Comparison of ENCODE assay signal across 11 cellular contexts in the genomic region with DNA sequence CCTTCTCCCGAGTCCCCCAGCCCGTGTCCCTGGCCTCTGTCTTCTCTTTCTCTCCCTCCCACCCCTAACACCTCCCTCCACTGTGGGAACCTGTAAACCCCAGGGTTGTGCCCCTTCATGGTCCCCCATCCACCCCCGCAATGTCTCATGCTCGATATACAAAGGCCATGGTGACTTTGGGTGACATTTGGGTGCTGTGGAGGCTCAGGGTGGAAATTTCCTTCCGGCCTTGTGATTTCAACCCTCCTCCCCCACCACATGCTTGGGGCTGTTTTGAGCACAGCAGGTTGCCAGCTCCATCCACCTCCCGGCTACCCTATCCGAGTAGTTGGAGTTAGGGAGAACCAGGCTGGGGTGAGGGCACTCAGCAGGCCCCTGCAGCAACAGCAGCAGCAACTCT. TPM values are rescaled to one million over a fixed set of nuclear protein-coding genes. Genes with fewer than 3 reads are reported as not detected.
A peak's percentile ranks its signal among the peaks of the same experiment; 100 is the strongest.
DNase-seq lines count a peak whose midpoint lies in the region; ATAC-seq and TF ChIP-seq lines count a peak whose summit lies in the region.
"Had no signal": no experiment of that assay in that cellular context is flagged by ENCODE, and none has a peak within 500 bp of the region (broad histone marks: within the 10 kb centered on the region; RNA-seq: fewer than 3 reads in every experiment).

No MANE protein-coding gene starts in this region.

- peak overlapping the region; percentile 54 to 90 (median 84) for H3K27ac Mint-ChIP-seq in IgD-negative memory B cell

- H2AFZ ChIP-seq in PC-9: no peak overlapping the region

- H3K4me1 Mint-ChIP-seq in IgD-negative memory B cell: peaks cover 18 to 49% (median 44%) of the 10 kb centered on the region in 3 donors

- no peaks in the 10 kb centered on the region for H3K27me3 Mint-ChIP-seq in IgD-negative memory B cell

- H3K4me2 ChIP-seq in PC-9: no peak overlapping the region

- peaks cover 2% of the 10 kb centered on the region for H3K4me1 ChIP-seq in mucosa of descending colon (ENCODE audit: low read depth)
- H3K4me1 ChIP-seq in PC-9 (replicated peaks; ENCODE audit: insufficient read depth): no peaks in the 10 kb centered on the region

- no peaks in the 10 kb centered on the region for H3K36me3 ChIP-seq in mucosa of descending colon (ENCODE audit: low read depth)
- H3K36me3 ChIP-seq in PC-9 (ENCODE audit: low read depth): no peaks in the 10 kb centered on the region

- BruUV-seq in PC-9 (replicated peaks; lab: Mats Ljungman, UMichigan): no TSS peak

- POLR2A ChIA-PET in PC-9 (lab: Charles Lee; ENCODE audit: unreplicated experiment): no interaction called here

- H3K9me3 ChIP-seq in mucosa of descending colon: no peaks in the 10 kb centered on the region
- H3K9me3 ChIP-seq in PC-9 (ENCODE audit: insufficient read depth, low read depth): no peaks in the 10 kb centered on the region

- ATAC-seq in mucosa of descending colon (peak; percentile 7), HG03521 (IDR thresholded peaks at IDR 0.05; ENCODE audit: unreplicated experiment) (no peak)
- ATAC-seq: PC-3 had no signal

- no peaks in the 10 kb centered on the region for H3K9me3 Mint-ChIP-seq in IgD-negative memory B cell

- H4K20me1 ChIP-seq in PC-9 (ENCODE audit: insufficient read depth): no peaks in the 10 kb centered on the region

- intact Hi-C loops in mucosa of descending colon (cut with DNase I, micrococcal nuclease) (no loop called here), head of caudate nucleus (cut with DNase I) (no loop called here), PC-9 (cut with micrococcal nuclease; ENCODE audit: unreplicated experiment) (loop anchor here (10.0 kb wide), 1 partner anchor 369 kb away; no protein-coding TSS in a partner anchor)

- H3F3A ChIP-seq in PC-9 (ENCODE audit: insufficient read depth, low read depth): no peaks in the 10 kb centered on the region

- H3K79me2 ChIP-seq in PC-9 (ENCODE audit: low read depth): no peaks in the 10 kb centered on the region

- H3K27me3 ChIP-seq in PC-9 (ENCODE audit: insufficient read depth, low read depth): no peaks in the 10 kb centered on the region

- peaks cover 12% of the 10 kb centered on the region for H3K36me3 Mint-ChIP-seq in IgD-negative memory B cell

- CTCF ChIA-PET in PC-9 (lab: Charles Lee): no interaction called here

- DNase-seq in activated T-cell treated with anti-CD3 and anti-CD28 coated beads for 24 hours (ENCODE audit: low read depth): peak; percentile 55
- DNase-seq in mucosa of descending colon: no peak
- peak; percentile 56 to 64 for DNase-seq in stimulated activated CD8-positive, alpha-beta memory T cell treated with anti-CD3 and anti-CD28 coated beads, Interleukin-7, amount 100 ng/mL, for 4 hours (ENCODE audit: low read depth in 2 of 2)
- no peak for DNase-seq in head of caudate nucleus
- DNase-seq in GM19238 (ENCODE audit: insufficient read length, low spot score): no peak
- DNase-seq in PC-9: no peak
- DNase-seq: DMS53, NCI-H1694 treated with DMSO at 0.1 percent for 48 hours, PC-3 had no signal

- peak overlapping the region in 2 of 4 donors; percentile 56 to 84 for H3K4me3 Mint-ChIP-seq in IgD-negative memory B cell

- H3K27ac ChIP-seq in PC-9: no peak overlapping the region

- no peaks in the 10 kb centered on the region for H3K9me2 ChIP-seq in PC-9 (ENCODE audit: insufficient read depth)

- TF ChIP-seq CTCF in mucosa of descending colon (IDR thresholded peaks at IDR 0.05) (no peak), PC-9 (conservative IDR thresholded peaks at IDR 0.05) (no peak)

- H3K4me3 ChIP-seq in mucosa of descending colon (no peak overlapping the region), PC-9 (no peak overlapping the region)

RNA-seq across cellular contexts. Expression of gene VPS13D, which starts 25.7 kb away (rescaled TPM):
- polyA plus RNA-seq in IgD-negative memory B cell: 8.9 TPM
- total RNA-seq in mucosa of descending colon (10 to 100 TPM; 70.1 to 96.6 (median 96.6) TPM), PC-9 (2021) (31.1 and 36.2 TPM in 2 replicates)

RNA-seq across cellular contexts. Expression of gene TNFRSF1B, which starts 37.3 kb away (rescaled TPM):
- polyA plus RNA-seq in IgD-negative memory B cell: 117 TPM
- total RNA-seq in mucosa of descending colon (10 to 100 TPM; 20.3 to 39.3 (median 31.6) TPM), PC-9 (2021) (2.7 and 3.3 TPM in 2 replicates)

Comparison
In these comparisons a context has a peak if more than half of its experiments do, and no peak if none do; other contexts are left out.
1. DNase-seq: peak in activated T-cell treated with anti-CD3 and anti-CD28 coated beads for 24 hours (single experiment) and stimulated activated CD8-positive, alpha-beta memory T cell treated with anti-CD3 and anti-CD28 coated beads, Interleukin-7, amount 100 ng/mL, for 4 hours (2 of 2); none in mucosa of descending colon (0 of 3), head of caudate nucleus (0 of 42), GM19238 (single experiment) and PC-9 (0 of 2).